8 cellular contexts compared by ENCODE assay signal in the genomic region with DNA sequence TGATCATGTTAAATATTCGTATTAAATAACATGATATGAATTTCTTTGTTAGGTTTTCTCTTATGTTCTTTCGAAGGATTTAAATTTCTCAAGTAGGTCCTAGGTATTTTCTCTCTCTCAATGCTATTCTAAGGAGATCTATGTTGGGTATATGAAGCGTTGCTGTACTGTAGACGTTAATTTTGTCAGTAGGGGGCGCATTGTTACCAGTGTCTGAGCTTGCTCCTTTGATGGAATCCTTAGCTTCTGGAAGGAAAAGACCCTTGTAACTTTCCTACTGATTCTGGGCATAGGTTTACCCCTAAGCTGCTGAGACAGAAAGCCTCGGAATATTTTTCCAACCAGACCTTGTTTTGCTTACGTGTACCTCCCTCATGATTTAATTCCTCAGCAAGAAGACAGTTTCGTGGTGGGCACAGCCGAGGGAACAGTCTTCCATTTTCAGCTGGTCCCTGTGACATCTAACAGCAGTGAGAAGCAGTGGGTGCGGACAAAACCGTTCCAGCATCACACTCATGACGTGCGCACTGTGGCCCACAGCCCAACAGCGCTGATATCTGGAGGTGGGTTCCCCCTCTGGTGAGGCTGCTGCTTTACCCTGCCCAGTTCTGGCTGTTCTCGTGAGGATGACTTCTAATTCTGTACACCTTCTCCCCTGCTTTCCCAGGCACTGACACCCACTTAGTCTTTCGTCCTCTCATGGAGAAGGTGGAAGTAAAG. TPM values are rescaled to one million over a fixed set of nuclear protein-coding genes. Genes with fewer than 3 reads are reported as not detected.
DNase-seq lines count a peak whose midpoint lies in the region; ATAC-seq and TF ChIP-seq lines count a peak whose summit lies in the region.

No MANE protein-coding gene starts in this region.

- POLR2A ChIA-PET in Panc1 (lab: Charles Lee): no interaction called here

- peak; percentile 73 for TF ChIP-seq CTCF in Panc1 (IDR thresholded peaks at IDR 0.05)
- peak; percentile 63 to 87 (median 78) for TF ChIP-seq CTCF in heart left ventricle (IDR thresholded peaks at IDR 0.05)

- DNase-seq in DMS79 treated with DMSO at 0.1 percent for 48 hours (lab: John Stamatoyannopoulos, UW) (peak; percentile 25), Panc1 (ENCODE audit: low read depth, low spot score) (no peak), anterior cingulate cortex (lab: John Stamatoyannopoulos, UW) (peak in 48 of 58 donors; percentile 5 to 86 (median 48)), heart left ventricle (peak in 2 of 5 donors; percentile 46 to 52), putamen (ENCODE audit: low spot score) (peak; percentile 59)

- H3K9me3 ChIP-seq in Panc1 (ENCODE audit: control insufficient read depth, insufficient read depth, low read depth, low read length): no peaks in the 10 kb centered on the region
- H3K9me3 ChIP-seq in heart left ventricle: no peaks in the 10 kb centered on the region

- 63 to 64% (median 64%) methylated on average over 16 of the region's 16 CpGs for WGBS in heart left ventricle, 4 donors

- in situ Hi-C loops in Panc1 (cut with HindIII; ENCODE audit: low pct_unique_long_range_greater_than_20kb, low sequenced_read_pairs): no loop called here

- H3K27ac ChIP-seq in Panc1 (ENCODE audit: low read length) (no peak overlapping the region), heart left ventricle (no peak overlapping the region)

- H3K4me3 ChIP-seq in Panc1 (ENCODE audit: low read depth in 2 of 2, low read length in 2 of 2) (no peak overlapping the region), heart left ventricle (no peak overlapping the region)

- H3K36me3 ChIP-seq in Panc1 (ENCODE audit: control insufficient read depth, insufficient read depth, low read length) (peaks cover 18% of the 10 kb centered on the region), heart left ventricle (peaks cover 0 to 91% (median 73%) of the 10 kb centered on the region in 9 donors)

- CTCF ChIA-PET in Panc1 (lab: Charles Lee): interaction anchor here (0.6 to 1.0 kb wide), 4 partner anchors 13 to 212 kb away, joined by 3 to 4 read pairs (median 4); no protein-coding TSS in a partner anchor

- TF ChIP-seq EP300 in Ishikawa (IDR thresholded peaks at IDR 0.05; ENCODE audit: borderline replicate concordance): no peak

- peak; percentile 73 for TF ChIP-seq RAD21 in Ishikawa (IDR thresholded peaks at IDR 0.05; ENCODE audit: low read depth)

- intact Hi-C loops in Panc1 (cut with micrococcal nuclease; ENCODE audit: unreplicated experiment) (loop anchor here (5.0 kb wide), 1 partner anchor 137 kb away; no protein-coding TSS in a partner anchor), heart left ventricle (cut with DNase I) (loop anchor here (1.0 to 5.0 kb wide), 3 partner anchors 136 to 137 kb away; no protein-coding TSS in a partner anchor)

- BruUV-seq in Panc1 (replicated peaks; lab: Mats Ljungman, UMichigan): no TSS peak

- H3K4me1 ChIP-seq in Panc1 (ENCODE audit: control insufficient read depth, insufficient read depth, low read length): no peaks in the 10 kb centered on the region
- no peaks in the 10 kb centered on the region for H3K4me1 ChIP-seq in heart left ventricle

- ATAC-seq in Panc1: peak; percentile 90
- ATAC-seq in heart left ventricle: peak in 3 of 4 donors; percentile 82 to 84 (median 83)
- no peak for ATAC-seq in HG02981 (IDR thresholded peaks at IDR 0.05; ENCODE audit: unreplicated experiment)
- no peak for ATAC-seq in HG03097 (IDR thresholded peaks at IDR 0.05; ENCODE audit: low FRiP score, unreplicated experiment)

- H3K27me3 ChIP-seq in Panc1 (ENCODE audit: control insufficient read depth, insufficient read depth, low read length) (no peaks in the 10 kb centered on the region), heart left ventricle (no peaks in the 10 kb centered on the region)

- no peak for TF ChIP-seq POLR2A in heart left ventricle (IDR thresholded peaks at IDR 0.05)

TF ChIP-seq in Ishikawa, 13 proteins besides CTCF, POLR2A, EP300 and RAD21:
- TF ChIP-seq, protein P1, sequence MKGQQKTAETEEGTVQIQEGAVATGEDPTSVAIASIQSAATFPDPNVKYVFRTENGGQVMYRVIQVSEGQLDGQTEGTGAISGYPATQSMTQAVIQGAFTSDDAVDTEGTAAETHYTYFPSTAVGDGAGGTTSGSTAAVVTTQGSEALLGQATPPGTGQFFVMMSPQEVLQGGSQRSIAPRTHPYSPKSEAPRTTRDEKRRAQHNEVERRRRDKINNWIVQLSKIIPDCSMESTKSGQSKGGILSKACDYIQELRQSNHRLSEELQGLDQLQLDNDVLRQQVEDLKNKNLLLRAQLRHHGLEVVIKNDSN (IDR thresholded peaks at IDR 0.05): no peak
- no peak for TF ChIP-seq CREB1 (IDR thresholded peaks at IDR 0.05; ENCODE audit: low read depth)
- no peak for TF ChIP-seq FOXM1 (IDR thresholded peaks at IDR 0.05; ENCODE audit: borderline replicate concordance, low read depth)

RNA-seq across cellular contexts. Expression of a gene that starts 17.9 kb away (rescaled TPM):
- total RNA-seq in Panc1 (2021; ENCODE audit: unreplicated experiment) (61.7 TPM), heart left ventricle (10 to 100 TPM; 12.8 to 38.2 (median 28.3) TPM)
- polyA plus RNA-seq in Panc1 (2012; ENCODE audit: insufficient read length): 41.6 TPM
- 10 to 100 TPM; 11.8 to 31.1 TPM for polyA plus RNA-seq in heart left ventricle

RNA-seq across cellular contexts. Expression of a gene that starts 17.9 kb away (rescaled TPM):
- total RNA-seq in Panc1 (2021; ENCODE audit: unreplicated experiment) (116 TPM), heart left ventricle (10 to 100 TPM; 31.5 to 79.7 (median 57.2) TPM)
- 85.0 TPM for polyA plus RNA-seq in Panc1 (2012; ENCODE audit: insufficient read length)
- 10 to 100 TPM; 18.7 to 53.2 TPM for polyA plus RNA-seq in heart left ventricle

RNA-seq across cellular contexts. Expression of a gene that starts 36.7 kb away (rescaled TPM):
- total RNA-seq in Panc1 (2021; ENCODE audit: unreplicated experiment): 40.8 TPM
- 13.5 TPM for polyA plus RNA-seq in Panc1 (2012; ENCODE audit: insufficient read length)
- 10 to 100 TPM in 7 of 9 donors, 1 to 10 TPM in 2; 8.6 to 28.5 (median 13.2) TPM for total RNA-seq in heart left ventricle
- 1 to 10 TPM; 2.2 to 5.0 TPM for polyA plus RNA-seq in heart left ventricle

RNA-seq across cellular contexts. Expression of a gene that starts 44.9 kb away (rescaled TPM):
- 6.9 TPM for total RNA-seq in Panc1 (2021; ENCODE audit: unreplicated experiment)
- 5.0 TPM for polyA plus RNA-seq in Panc1 (2012; ENCODE audit: insufficient read length)
- 1 to 10 TPM in 2 of 9 donors, under 1 TPM in 7; 0.21 to 2.0 (median 0.48) TPM for total RNA-seq in heart left ventricle
- polyA plus RNA-seq in heart left ventricle: under 1 TPM; 0.27 to 0.72 TPM

Comparison
In these comparisons a context has a peak if more than half of its experiments do, and no peak if none do; other contexts are left out.
1. ATAC-seq: peak in Panc1 (single experiment) and heart left ventricle (3 of 4); none in HG02981 (single experiment) and HG03097 (single experiment).